ENCODE assay signal across 8 cellular contexts in genomic region chr6:119978274-119978889, GRCh38.
DNase-seq lines count a peak whose midpoint lies in the region; ATAC-seq and TF ChIP-seq lines count a peak whose summit lies in the region.

No MANE protein-coding gene starts in this region.

- ATAC-seq in GM18909 (IDR thresholded peaks at IDR 0.05; ENCODE audit: poor library complexity, unreplicated experiment) = peak; percentile 62

- H3K9me3 Mint-ChIP-seq in chondrocyte (ENCODE audit: low read depth) = no peaks in the 10 kb centered on the region
- no peaks in the 10 kb centered on the region for H3K9me3 Mint-ChIP-seq in activated CD4-positive, alpha-beta memory T cell treated with anti-CD3 and anti-CD28 coated beads for 36 hours

- CTCF ChIA-PET in AG04450 (lab: Charles Lee) (interaction anchor here (1.0 to 3.1 kb wide), 7 partner anchors 11 to 849 kb away, joined by 3 to 30 read pairs (median 7); no protein-coding TSS in a partner anchor), HEK293T (lab: Yijun Ruan, JAX) (interaction anchor here (0.6 kb wide), 1 partner anchor 1587 kb away, joined by 3 read pairs; no protein-coding TSS in a partner anchor)
- CTCF ChIA-PET in activated CD4-positive, alpha-beta memory T cell treated with anti-CD3 and anti-CD28 coated beads for 36 hours (lab: Charles Lee) = interaction anchor here (0.7 to 1.0 kb wide), 3 partner anchors 40 to 737 kb away, joined by 3 read pairs; no protein-coding TSS in a partner anchor

- POLR2A ChIA-PET in AG04450 (lab: Yijun Ruan, JAX) (no interaction called here), HEK293T (lab: Yijun Ruan, JAX) (no interaction called here)
- POLR2A ChIA-PET in activated CD4-positive, alpha-beta memory T cell treated with anti-CD3 and anti-CD28 coated beads for 36 hours (lab: Charles Lee) = no interaction called here

- no peak for TF ChIP-seq POLR2A in prostate gland (IDR thresholded peaks at IDR 0.05)

- no peak for DNase-seq in AG04450 (ENCODE audit: low read depth, low spot score)
- peak; percentile 7 for DNase-seq in KBM-7
- DNase-seq in chondrocyte (ENCODE audit: low spot score) = no peak
- DNase-seq in prostate gland (ENCODE audit: low spot score) = no peak
- DNase-seq in DMS153 treated with DMSO at 0.1 percent for 48 hours (lab: John Stamatoyannopoulos, UW; ENCODE audit: unreplicated experiment) = no peak
- no peak for DNase-seq in activated CD4-positive, alpha-beta memory T cell treated with anti-CD3 and anti-CD28 coated beads for 36 hours
- no peak for DNase-seq in HEK293T (ENCODE audit: extremely low spot score)

- H3K27ac ChIP-seq in AG04450 (ENCODE audit: low read depth, low read length) (no peak overlapping the region), prostate gland (no peak overlapping the region)

- 91% methylated on average over 2 of the region's 2 CpGs for whole genome bisulfite sequencing in prostate gland

- H3K36me3 Mint-ChIP-seq in chondrocyte (ENCODE audit: low read depth) = no peaks in the 10 kb centered on the region
- H3K36me3 Mint-ChIP-seq in activated CD4-positive, alpha-beta memory T cell treated with anti-CD3 and anti-CD28 coated beads for 36 hours = no peaks in the 10 kb centered on the region

- peak; percentile 65 for TF ChIP-seq CTCF in AG04450 (IDR thresholded peaks at IDR 0.05; ENCODE audit: low read depth, low read length)
- TF ChIP-seq CTCF in chondrocyte (IDR thresholded peaks at IDR 0.05) = peak; percentile 78
- peak in 3 of 4 experiments; percentile 13 to 47 (median 25) for TF ChIP-seq CTCF in prostate gland (IDR thresholded peaks at IDR 0.05)

- H3K9me3 ChIP-seq in AG04450 (ENCODE audit: control insufficient read depth, insufficient read depth, low read length) (no peaks in the 10 kb centered on the region), prostate gland (no peaks in the 10 kb centered on the region)

- peaks cover 12% of the 10 kb centered on the region for H3K27me3 Mint-ChIP-seq in chondrocyte (ENCODE audit: low read depth)
- H3K27me3 Mint-ChIP-seq in activated CD4-positive, alpha-beta memory T cell treated with anti-CD3 and anti-CD28 coated beads for 36 hours = no peaks in the 10 kb centered on the region

- H3K27me3 ChIP-seq in AG04450 (ENCODE audit: control insufficient read depth, insufficient read depth, low read length) = no peaks in the 10 kb centered on the region
- no peaks in the 10 kb centered on the region for H3K27me3 ChIP-seq in prostate gland (replicated peaks; ENCODE audit: insufficient read depth)

- in situ Hi-C loops in KBM-7 (cut with MboI; ENCODE audit: low pct_unique_long_range_greater_than_20kb, low sequenced_read_pairs) = no loop called here

- no peak overlapping the region for H3K27ac Mint-ChIP-seq in chondrocyte (ENCODE audit: unreplicated experiment)
- H3K27ac Mint-ChIP-seq in activated CD4-positive, alpha-beta memory T cell treated with anti-CD3 and anti-CD28 coated beads for 36 hours = no peak overlapping the region

- intact Hi-C loops in prostate gland (cut with DNase I) = loop anchor here (10.0 kb wide), 2 partner anchors 634 to 834 kb away; partner anchors contain the start of gene MAN1A1
- intact Hi-C loops in activated CD4-positive, alpha-beta memory T cell treated with anti-CD3 and anti-CD28 coated beads for 36 hours (cut with micrococcal nuclease) = loop anchor here (5.0 kb wide), 1 partner anchor 236 kb away; no protein-coding TSS in a partner anchor

- H3K4me3 ChIP-seq in AG04450 (ENCODE audit: low read depth, low read length) (no peak overlapping the region), prostate gland (no peak overlapping the region)

- no peak overlapping the region for H3K4me3 Mint-ChIP-seq in chondrocyte (ENCODE audit: unreplicated experiment)
- no peak overlapping the region for H3K4me3 Mint-ChIP-seq in activated CD4-positive, alpha-beta memory T cell treated with anti-CD3 and anti-CD28 coated beads for 36 hours

- H3K4me1 Mint-ChIP-seq in chondrocyte (ENCODE audit: low read depth) = no peaks in the 10 kb centered on the region
- H3K4me1 Mint-ChIP-seq in activated CD4-positive, alpha-beta memory T cell treated with anti-CD3 and anti-CD28 coated beads for 36 hours (ENCODE audit: low read depth) = no peaks in the 10 kb centered on the region

- H3K36me3 ChIP-seq in prostate gland = no peaks in the 10 kb centered on the region

- no peaks in the 10 kb centered on the region for H3K4me1 ChIP-seq in prostate gland (replicated peaks)

TF ChIP-seq in HEK293T, 16 proteins besides CTCF, POLR2A, EP300 and RAD21:
- TF ChIP-seq SP1 (IDR thresholded peaks at IDR 0.05) = no peak
- no peak for TF ChIP-seq LEF1 (IDR thresholded peaks at IDR 0.05; ENCODE audit: borderline replicate concordance)
- TF ChIP-seq PKNOX1 (IDR thresholded peaks at IDR 0.05) = no peak
- no peak for TF ChIP-seq ARNT (IDR thresholded peaks at IDR 0.05)
- no peak for TF ChIP-seq TARDBP (IDR thresholded peaks at IDR 0.05)
- no peak for TF ChIP-seq FOXM1 (IDR thresholded peaks at IDR 0.05; ENCODE audit: borderline replicate concordance)
- TF ChIP-seq ZNF384 (IDR thresholded peaks at IDR 0.05) = no peak
- TF ChIP-seq ELF4 (IDR thresholded peaks at IDR 0.05) = no peak
- TF ChIP-seq L3MBTL2 (conservative IDR thresholded peaks at IDR 0.05) = no peak
- TF ChIP-seq FOXK2 (IDR thresholded peaks at IDR 0.05) = no peak
- TF ChIP-seq NFRKB (IDR thresholded peaks at IDR 0.05) = no peak
- TF ChIP-seq CTBP1 (IDR thresholded peaks at IDR 0.05; ENCODE audit: borderline replicate concordance) = no peak
- TF ChIP-seq FOXA1 (IDR thresholded peaks at IDR 0.05) = no peak
- TF ChIP-seq HDGF (IDR thresholded peaks at IDR 0.05; ENCODE audit: borderline replicate concordance) = no peak
- no peak for TF ChIP-seq SUZ12 (IDR thresholded peaks at IDR 0.05)
TF ChIP-seq in HEK293T: peak in this region for 0.

Comparison
In these comparisons a context has a peak if more than half of its experiments do, and no peak if none do; other contexts are left out.
1. CTCF ChIP-seq: peak in every context shown above with its lines; median percentile 78 in chondrocyte; 65 in AG04450; 25 in prostate gland.